9 cellular contexts compared by ENCODE assay signal in the genomic region with DNA sequence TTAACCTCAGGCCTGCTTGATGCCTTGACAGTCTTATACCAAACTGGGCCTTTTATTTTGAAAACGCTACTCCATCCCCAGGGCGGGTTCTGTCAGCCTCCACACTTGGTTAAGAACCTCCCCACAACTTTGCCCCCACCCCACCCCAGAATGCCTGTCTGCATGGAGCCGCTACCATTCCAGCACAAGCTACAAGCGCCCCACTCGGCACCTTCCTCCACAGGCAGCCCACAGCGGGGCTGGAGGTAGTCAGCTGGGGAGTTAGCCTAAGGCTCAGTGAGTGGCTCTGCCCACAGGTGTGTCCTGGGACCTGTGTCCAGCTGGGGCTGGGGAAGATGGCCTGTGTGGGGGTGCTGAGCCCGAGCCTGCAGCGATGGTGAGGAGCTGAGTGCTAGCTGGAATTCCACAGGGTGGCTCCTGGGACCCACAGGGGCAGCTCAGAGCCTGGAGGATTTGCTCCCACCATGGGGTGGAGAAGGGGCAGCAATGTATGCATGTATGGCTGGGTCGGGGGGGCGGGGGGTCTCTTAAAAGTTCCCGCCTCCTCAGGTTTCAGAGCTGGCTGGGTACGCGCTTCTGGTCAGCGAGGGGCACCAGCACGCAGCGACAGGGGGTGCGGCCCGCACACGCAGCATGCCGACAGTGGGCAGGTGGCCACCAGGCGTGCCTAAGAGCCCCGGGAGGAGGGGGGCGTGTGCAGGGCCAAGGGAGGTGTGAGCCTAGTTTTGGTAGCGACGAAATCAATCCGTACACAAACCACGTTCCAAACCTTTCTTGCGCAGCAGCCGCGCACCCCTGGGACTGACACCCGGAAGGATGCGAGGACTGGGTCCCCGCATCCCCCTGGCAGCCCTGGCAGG. TPM values are rescaled to one million over a fixed set of nuclear protein-coding genes. Genes with fewer than 3 reads are reported as not detected.
DNase-seq lines count a peak whose midpoint lies in the region; ATAC-seq, FAIRE-seq and TF ChIP-seq lines count a peak whose summit lies in the region.
"Had no signal": no experiment of that assay in that cellular context is flagged by ENCODE, and none has a peak within 500 bp of the region (broad histone marks: within the 10 kb centered on the region; RNA-seq: fewer than 3 reads in every experiment).

No MANE protein-coding gene starts in this region.

- no peak overlapping the region for H2AFZ ChIP-seq in OCI-LY1 (ENCODE audit: low read length)
- H2AFZ ChIP-seq in endothelial cell of umbilical vein (ENCODE audit: low read depth, low read length), result peak overlapping the region; percentile 81

- no peaks in the 10 kb centered on the region for H3F3A ChIP-seq in OCI-LY1 (ENCODE audit: insufficient read depth, low read length)

- peaks cover 25% of the 10 kb centered on the region for H3K27me3 Mint-ChIP-seq in nephron (ENCODE audit: low read depth)

- H3K36me3 Mint-ChIP-seq in nephron (ENCODE audit: low read depth), result no peaks in the 10 kb centered on the region

- H3K9me3 Mint-ChIP-seq in nephron, result no peaks in the 10 kb centered on the region

- H4K20me1 ChIP-seq in OCI-LY1 (ENCODE audit: insufficient read depth, low read length) (no peaks in the 10 kb centered on the region), endothelial cell of umbilical vein (replicated peaks; ENCODE audit: control insufficient read depth, extremely low read depth, insufficient read depth, low read length) (no peaks in the 10 kb centered on the region)

- H3K27ac ChIP-seq in OCI-LY1 (ENCODE audit: low read depth, low read length, poor library complexity, severe bottlenecking) (no peak overlapping the region), endothelial cell of umbilical vein (ENCODE audit: insufficient read depth, low read depth, low read length) (no peak overlapping the region)

- H3K4me2 ChIP-seq in OCI-LY1 (ENCODE audit: low read length) (peak overlapping the region; percentile 21; the same call in 1 of the 2 replicates), endothelial cell of umbilical vein (ENCODE audit: insufficient read depth, low read length) (peak overlapping the region; percentile 39)

- H3K79me2 ChIP-seq in OCI-LY1 (ENCODE audit: insufficient read depth, low read length), result no peaks in the 10 kb centered on the region
- H3K79me2 ChIP-seq in endothelial cell of umbilical vein (ENCODE audit: control insufficient read depth, insufficient read depth, low read length), result no peaks in the 10 kb centered on the region

- no peaks in the 10 kb centered on the region for H3K9me1 ChIP-seq in endothelial cell of umbilical vein (replicated peaks; ENCODE audit: control insufficient read depth, extremely low read depth, insufficient read depth, low read length)

- H3K4me1 ChIP-seq in OCI-LY1 (ENCODE audit: insufficient read depth, low read length, severe bottlenecking), result no peaks in the 10 kb centered on the region
- H3K4me1 ChIP-seq in endothelial cell of umbilical vein (ENCODE audit: control insufficient read depth, extremely low read depth, insufficient read depth, low read length), result peaks cover 5% of the 10 kb centered on the region

- TSS peak; percentile 28 for BruUV-seq in endothelial cell of umbilical vein (replicated peaks; lab: Mats Ljungman, UMichigan)

- H3K9ac ChIP-seq in OCI-LY1 (ENCODE audit: low read length) (no peak overlapping the region), endothelial cell of umbilical vein (replicated peaks; ENCODE audit: extremely low read depth, insufficient read depth, low read length) (peak overlapping the region; percentile 69)

- peak overlapping the region in 2 of 3 experiments; percentile 36 to 50 for H3K27ac Mint-ChIP-seq in nephron

- ATAC-seq in HG02763 (IDR thresholded peaks at IDR 0.05; ENCODE audit: unreplicated experiment), result no peak

- TF ChIP-seq CTCF in OCI-LY1 (IDR thresholded peaks at IDR 0.05; ENCODE audit: low read length), result no peak
- TF ChIP-seq CTCF in endothelial cell of umbilical vein (IDR thresholded peaks at IDR 0.05; ENCODE audit: extremely low read depth in 1 of 2, insufficient read depth in 1 of 2, low read depth in 1 of 2, low read length in 2 of 2), result no peak
- no peak for TF ChIP-seq CTCF in nephron (IDR thresholded peaks at IDR 0.05; ENCODE audit: unreplicated experiment in 3 of 3)

- intact Hi-C loops in endothelial cell of umbilical vein (cut with micrococcal nuclease), result loop anchor here (2.0 kb wide), 1 partner anchor 20 kb away; no protein-coding TSS in a partner anchor

- peak overlapping the region; percentile 79 to 84 (median 83) for H3K4me3 Mint-ChIP-seq in nephron

- POLR2A ChIA-PET in endothelial cell of umbilical vein (lab: Charles Lee), result no interaction called here

- H3K4me1 Mint-ChIP-seq in nephron, result peaks cover 11% of the 10 kb centered on the region

- dilution Hi-C loops in endothelial cell of umbilical vein (cut with MboI; ENCODE audit: extremely low pct_ligation_motif_present, low sequenced_read_pairs), result loop anchor here (25.0 kb wide), 1 partner anchor 186 kb away; no protein-coding TSS in a partner anchor

- DNase-seq in AG20443 (ENCODE audit: low spot score), result peak; percentile 49
- no peak for DNase-seq in endothelial cell of umbilical vein (ENCODE audit: low read depth, low spot score)
- no peak for DNase-seq in HPDE6-E6E7 (ENCODE audit: extremely low spot score)
- no peak for DNase-seq in GM19240 (ENCODE audit: insufficient read length, low spot score)
- no peak for DNase-seq in HUDEP-2 (lab: John Stamatoyannopoulos, UW; ENCODE audit: unreplicated experiment in 76 of 76)

- no peak for TF ChIP-seq POLR2A in endothelial cell of umbilical vein (IDR thresholded peaks at IDR 0.05; ENCODE audit: low read depth, low read length)

- H3K36me3 ChIP-seq in OCI-LY1 (ENCODE audit: insufficient read depth, low read length), result no peaks in the 10 kb centered on the region
- H3K36me3 ChIP-seq in endothelial cell of umbilical vein (ENCODE audit: control insufficient read depth in 2 of 2, extremely low read depth in 1 of 2, insufficient read depth in 2 of 2, low read length in 2 of 2), result no peaks in the 10 kb centered on the region

- H3K4me3 ChIP-seq in OCI-LY1 (ENCODE audit: low read depth, low read length, poor library complexity, severe bottlenecking) (no peak overlapping the region), endothelial cell of umbilical vein (replicated peaks in 1 of 3; ENCODE audit: insufficient read depth in 1 of 3, low read depth in 1 of 3, low read length in 3 of 3) (peak overlapping the region in 2 of 3 experiments; percentile 53 to 78)

- H3K27me3 ChIP-seq in OCI-LY1 (ENCODE audit: insufficient read depth, low read length), result no peaks in the 10 kb centered on the region
- no peaks in the 10 kb centered on the region for H3K27me3 ChIP-seq in endothelial cell of umbilical vein (ENCODE audit: control insufficient read depth in 2 of 2, insufficient read depth in 2 of 2, low read length in 2 of 2)

- FAIRE-seq in endothelial cell of umbilical vein (lab: Jason Lieb, UNC), result peak; percentile 4
- FAIRE-seq: colon had no signal

- no peaks in the 10 kb centered on the region for H3K9me3 ChIP-seq in OCI-LY1 (ENCODE audit: low read length)
- no peaks in the 10 kb centered on the region for H3K9me3 ChIP-seq in endothelial cell of umbilical vein (replicated peaks; ENCODE audit: control insufficient read depth, insufficient read depth, low read length)

- H3K9me2 ChIP-seq in OCI-LY1 (ENCODE audit: low read depth, low read length), result no peaks in the 10 kb centered on the region

- CTCF ChIA-PET in endothelial cell of umbilical vein (lab: Charles Lee), result interaction anchor here (1.1 to 3.8 kb wide), 13 partner anchors 12 to 280 kb away, joined by 3 to 29 read pairs (median 5); partner anchors contain the start of gene SOX13

TF ChIP-seq in endothelial cell of umbilical vein, 7 proteins besides CTCF, POLR2A, EP300 and RAD21:
- TF ChIP-seq EZH2 (IDR thresholded peaks at IDR 0.05; ENCODE audit: borderline replicate concordance, low read depth, low read length, severe bottlenecking), result peak; percentile 37
- TF ChIP-seq, protein P1, sequence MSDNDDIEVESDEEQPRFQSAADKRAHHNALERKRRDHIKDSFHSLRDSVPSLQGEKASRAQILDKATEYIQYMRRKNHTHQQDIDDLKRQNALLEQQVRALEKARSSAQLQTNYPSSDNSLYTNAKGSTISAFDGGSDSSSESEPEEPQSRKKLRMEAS (IDR thresholded peaks at IDR 0.05; ENCODE audit: insufficient read depth, insufficient read length), result no peak

RNA-seq across cellular contexts. Expression of gene ETNK2, which starts 0.9 kb away (rescaled TPM):
- 13.5 and 15.5 TPM in 2 replicates for total RNA-seq in endothelial cell of umbilical vein
- polyA plus RNA-seq in endothelial cell of umbilical vein, result 27.5 and 32.9 TPM in 2 replicates
- 21.2 and 23.3 TPM in 2 replicates for polyA plus RNA-seq in endothelial cell of umbilical vein (2011; cell fraction: cytosol; rRNA removed)
- polyA plus RNA-seq in endothelial cell of umbilical vein (2011; cell fraction: nucleus; rRNA removed), result 12.9 and 13.5 TPM in 2 replicates
- 17.5 and 18.0 TPM in 2 replicates for polyA plus RNA-seq in endothelial cell of umbilical vein (2012)
- polyA minus RNA-seq in endothelial cell of umbilical vein, result 37.9 and 50.1 TPM in 2 replicates
- not detected for polyA minus RNA-seq in endothelial cell of umbilical vein (2011; cell fraction: cytosol; rRNA and poly(A)+ RNA removed)
- polyA minus RNA-seq in endothelial cell of umbilical vein (2011; cell fraction: nucleus; rRNA and poly(A)+ RNA removed), result 9.8 and 10.2 TPM in 2 replicates

RNA-seq across cellular contexts. Expression of gene REN, which starts 15.2 kb away (rescaled TPM):
- total RNA-seq in endothelial cell of umbilical vein, result not detected in 2 replicates
- 0.11 TPM in 1 of 2 replicates, not detected in the other for polyA plus RNA-seq in endothelial cell of umbilical vein
- not detected in 2 replicates for polyA plus RNA-seq in endothelial cell of umbilical vein (2011; cell fraction: cytosol; rRNA removed)
- polyA plus RNA-seq in endothelial cell of umbilical vein (2011; cell fraction: nucleus; rRNA removed), result 0.13 TPM in 1 of 2 replicates, not detected in the other
- not detected in 2 replicates for polyA plus RNA-seq in endothelial cell of umbilical vein (2012)
- polyA minus RNA-seq in endothelial cell of umbilical vein, result 0.25 TPM in 1 of 2 replicates, not detected in the other
- polyA minus RNA-seq in endothelial cell of umbilical vein (2011; cell fraction: cytosol; rRNA and poly(A)+ RNA removed), result not detected
- polyA minus RNA-seq in endothelial cell of umbilical vein (2011; cell fraction: nucleus; rRNA and poly(A)+ RNA removed), result not detected in 2 replicates

RNA-seq across cellular contexts. Expression of gene KISS1, which starts 45.4 kb away (rescaled TPM):
- total RNA-seq in endothelial cell of umbilical vein, result 1.00 and 3.9 TPM in 2 replicates
- 0.22 and 0.60 TPM in 2 replicates for polyA plus RNA-seq in endothelial cell of umbilical vein
- 0.32 TPM in 1 of 2 replicates, not detected in the other for polyA plus RNA-seq in endothelial cell of umbilical vein (2011; cell fraction: cytosol; rRNA removed)
- not detected in 2 replicates for polyA plus RNA-seq in endothelial cell of umbilical vein (2011; cell fraction: nucleus; rRNA removed)
- 0.47 and 0.87 TPM in 2 replicates for polyA plus RNA-seq in endothelial cell of umbilical vein (2012)
- polyA minus RNA-seq in endothelial cell of umbilical vein, result not detected in 2 replicates
- polyA minus RNA-seq in endothelial cell of umbilical vein (2011; cell fraction: cytosol; rRNA and poly(A)+ RNA removed), result not detected
- polyA minus RNA-seq in endothelial cell of umbilical vein (2011; cell fraction: nucleus; rRNA and poly(A)+ RNA removed), result not detected in 2 replicates
